ENCODE assay signal across 1 cellular context in genomic region chr15:41512078-41512394, GRCh38.
TF ChIP-seq lines count a peak whose summit lies in the region.

No MANE protein-coding gene starts in this region.

TF ChIP-seq in GM12878, 131 proteins besides CTCF, POLR2A, EP300 and RAD21:
- TF ChIP-seq, protein P1, sequence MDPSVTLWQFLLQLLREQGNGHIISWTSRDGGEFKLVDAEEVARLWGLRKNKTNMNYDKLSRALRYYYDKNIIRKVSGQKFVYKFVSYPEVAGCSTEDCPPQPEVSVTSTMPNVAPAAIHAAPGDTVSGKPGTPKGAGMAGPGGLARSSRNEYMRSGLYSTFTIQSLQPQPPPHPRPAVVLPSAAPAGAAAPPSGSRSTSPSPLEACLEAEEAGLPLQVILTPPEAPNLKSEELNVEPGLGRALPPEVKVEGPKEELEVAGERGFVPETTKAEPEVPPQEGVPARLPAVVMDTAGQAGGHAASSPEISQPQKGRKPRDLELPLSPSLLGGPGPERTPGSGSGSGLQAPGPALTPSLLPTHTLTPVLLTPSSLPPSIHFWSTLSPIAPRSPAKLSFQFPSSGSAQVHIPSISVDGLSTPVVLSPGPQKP (IDR thresholded peaks at IDR 0.05; ENCODE audit: low read depth, low read length): no peak
- TF ChIP-seq NKRF (conservative IDR thresholded peaks at IDR 0.05): no peak
- TF ChIP-seq POLR2AphosphoS2 (IDR thresholded peaks at IDR 0.05; ENCODE audit: low read depth, low read length): no peak
- TF ChIP-seq YBX1 (IDR thresholded peaks at IDR 0.05): no peak
- TF ChIP-seq MXI1 (IDR thresholded peaks at IDR 0.05; ENCODE audit: low read depth, low read length): no peak
- no peak for TF ChIP-seq PML (IDR thresholded peaks at IDR 0.05; ENCODE audit: low read length)
- TF ChIP-seq TCF12 (IDR thresholded peaks at IDR 0.05; ENCODE audit: low read depth, low read length): no peak
- no peak for TF ChIP-seq ATF3 (IDR thresholded peaks at IDR 0.05; ENCODE audit: borderline replicate concordance, extremely low read depth, low read depth, low read length)
- no peak for TF ChIP-seq CBFB (IDR thresholded peaks at IDR 0.05; ENCODE audit: low read depth)
- TF ChIP-seq KLF5 (IDR thresholded peaks at IDR 0.05; ENCODE audit: partially characterized antibody): no peak
- no peak for TF ChIP-seq SREBF1 (IDR thresholded peaks at IDR 0.05; ENCODE audit: low read length)
- TF ChIP-seq FOXK2 (IDR thresholded peaks at IDR 0.05): no peak
- no peak for TF ChIP-seq TARDBP (IDR thresholded peaks at IDR 0.05; ENCODE audit: borderline replicate concordance)
- no peak for TF ChIP-seq SMARCA5 (IDR thresholded peaks at IDR 0.05)
- no peak for TF ChIP-seq CREB1 (IDR thresholded peaks at IDR 0.05; ENCODE audit: low read depth)
- no peak for TF ChIP-seq ASH2L (IDR thresholded peaks at IDR 0.05; ENCODE audit: borderline replicate concordance, low read depth)
- TF ChIP-seq, protein P2, sequence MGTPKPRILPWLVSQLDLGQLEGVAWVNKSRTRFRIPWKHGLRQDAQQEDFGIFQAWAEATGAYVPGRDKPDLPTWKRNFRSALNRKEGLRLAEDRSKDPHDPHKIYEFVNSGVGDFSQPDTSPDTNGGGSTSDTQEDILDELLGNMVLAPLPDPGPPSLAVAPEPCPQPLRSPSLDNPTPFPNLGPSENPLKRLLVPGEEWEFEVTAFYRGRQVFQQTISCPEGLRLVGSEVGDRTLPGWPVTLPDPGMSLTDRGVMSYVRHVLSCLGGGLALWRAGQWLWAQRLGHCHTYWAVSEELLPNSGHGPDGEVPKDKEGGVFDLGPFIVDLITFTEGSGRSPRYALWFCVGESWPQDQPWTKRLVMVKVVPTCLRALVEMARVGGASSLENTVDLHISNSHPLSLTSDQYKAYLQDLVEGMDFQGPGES (IDR thresholded peaks at IDR 0.05): no peak
- TF ChIP-seq KDM1A (IDR thresholded peaks at IDR 0.05; ENCODE audit: borderline replicate concordance): no peak
- no peak for TF ChIP-seq RBBP5 (conservative IDR thresholded peaks at IDR 0.05)
- TF ChIP-seq ZSCAN29 (IDR thresholded peaks at IDR 0.05): no peak
